In genomic region chr18:9708057-9708881, GRCh38 we compare ENCODE assay signal across 8 cellular contexts.
A peak's percentile ranks its signal among the peaks of the same experiment; 100 is the strongest.
DNase-seq lines count a peak whose midpoint lies in the region; ATAC-seq and TF ChIP-seq lines count a peak whose summit lies in the region.

Gene RAB31 (plus strand): TSS chr18:9708301. CDS start chr18:9708406, 105 bp downstream.

- H3K9me3 ChIP-seq in iPS-18c (ENCODE audit: control insufficient read depth, insufficient read depth, low read length): no peaks in the 10 kb centered on the region

- peak; percentile 42 for ATAC-seq in GM21717 (IDR thresholded peaks at IDR 0.05; ENCODE audit: unreplicated experiment)

- no peak for TF ChIP-seq CTCF in cardiac fibroblast (IDR thresholded peaks at IDR 0.05; ENCODE audit: low read depth, low read length)

- DNase-seq in NCI-H2081 (lab: John Stamatoyannopoulos, UW): peak; percentile 24 to 28
- DNase-seq in NCI-H2081 treated with DMSO at 0.1 percent for 48 hours (lab: John Stamatoyannopoulos, UW): no peak
- peak; percentile 91 for DNase-seq in NCI-H69 (lab: John Stamatoyannopoulos, UW)
- DNase-seq in cardiac fibroblast (ENCODE audit: low read depth in 2 of 2): peak; percentile 69 to 93
- DNase-seq in retina: peak; percentile 38
- no peak for DNase-seq in SHP77 treated with DMSO at 0.1 percent for 48 hours (lab: John Stamatoyannopoulos, UW)

- H3K4me3 ChIP-seq in cardiac fibroblast (replicated peaks in 1 of 2; ENCODE audit: low read depth in 2 of 2, low read length in 2 of 2): peak within 1 kb of the TSS; percentile 82 to 89
- peak within 1 kb of the TSS; percentile 65 for H3K4me3 ChIP-seq in iPS-18c (ENCODE audit: insufficient read depth, low read depth, low read length)

Comparison
In these comparisons a context has a peak if more than half of its experiments do, and no peak if none do; other contexts are left out.
1. DNase-seq: peak in NCI-H2081 (2 of 2), NCI-H69 (single experiment), cardiac fibroblast (2 of 2) and retina (single experiment); none in NCI-H2081 treated with DMSO at 0.1 percent for 48 hours (single experiment) and SHP77 treated with DMSO at 0.1 percent for 48 hours (single experiment).